8 cellular contexts compared by ENCODE assay signal in genomic region chr20:31968299-31969126, GRCh38. TPM values are rescaled to one million over a fixed set of nuclear protein-coding genes. Genes with fewer than 3 reads are reported as not detected.
DNase-seq lines count a peak whose midpoint lies in the region; ATAC-seq and TF ChIP-seq lines count a peak whose summit lies in the region.

No MANE protein-coding gene starts in this region.

- WGBS in ovary, 3 donors: 1 to 2% (median 2%) methylated on average over 43 to 56 of the region's 56 CpGs
- WGBS in tibial nerve, 2 donors: 1 to 5% methylated on average over 39 to 40 of the region's 56 CpGs

- H3K27ac Mint-ChIP-seq in CD4-positive, alpha-beta memory T cell: peak overlapping the region in 4 of 7 donors; percentile 29 to 81 (median 44)
- no peak overlapping the region for H3K27ac Mint-ChIP-seq in activated naive CD8-positive, alpha-beta T cell

- CTCF ChIA-PET in CD4-positive, alpha-beta memory T cell (lab: Charles Lee; ENCODE audit: partially characterized antibody): no interaction called here

- TF ChIP-seq EP300 in ovary (IDR thresholded peaks at IDR 0.05) (no peak), tibial nerve (IDR thresholded peaks at IDR 0.05) (peak in 1 of 2 donors; percentile 48)

- no peak overlapping the region for H3K4me3 ChIP-seq in CD4-positive, alpha-beta memory T cell (ENCODE audit: low read length in 2 of 2)
- H3K4me3 ChIP-seq in cardiac muscle cell (peak overlapping the region; percentile 52), ovary (no peak overlapping the region), tibial nerve (no peak overlapping the region)

- H3K27me3 ChIP-seq in CD4-positive, alpha-beta memory T cell (ENCODE audit: insufficient read depth, low read length): peaks cover 20% of the 10 kb centered on the region
- peaks cover 56% of the 10 kb centered on the region for H3K27me3 ChIP-seq in cardiac muscle cell
- H3K27me3 ChIP-seq in ovary: no peaks in the 10 kb centered on the region
- peaks cover 3 to 44% of the 10 kb centered on the region in 2 donors for H3K27me3 ChIP-seq in tibial nerve

- intact Hi-C loops in CD4-positive, alpha-beta memory T cell (cut with micrococcal nuclease): no loop called here
- intact Hi-C loops in ovary (cut with DNase I): no loop called here

- H3K36me3 Mint-ChIP-seq in CD4-positive, alpha-beta memory T cell: peaks cover 0 to 3% of the 10 kb centered on the region in 2 donors
- H3K36me3 Mint-ChIP-seq in activated naive CD8-positive, alpha-beta T cell: no peaks in the 10 kb centered on the region

- H3K4me3 Mint-ChIP-seq in CD4-positive, alpha-beta memory T cell: peak overlapping the region; percentile 77 to 87 (median 82)
- peak overlapping the region; percentile 91 for H3K4me3 Mint-ChIP-seq in activated naive CD8-positive, alpha-beta T cell

- peaks cover 0 to 10% (median 1%) of the 10 kb centered on the region in 8 donors for H3K9me3 Mint-ChIP-seq in CD4-positive, alpha-beta memory T cell
- no peaks in the 10 kb centered on the region for H3K9me3 Mint-ChIP-seq in activated naive CD8-positive, alpha-beta T cell (ENCODE audit: low read depth)

- H3K36me3 ChIP-seq in CD4-positive, alpha-beta memory T cell (ENCODE audit: insufficient read depth, low read length): no peaks in the 10 kb centered on the region
- H3K36me3 ChIP-seq in cardiac muscle cell: no peaks in the 10 kb centered on the region
- H3K36me3 ChIP-seq in ovary: no peaks in the 10 kb centered on the region
- no peaks in the 10 kb centered on the region for H3K36me3 ChIP-seq in tibial nerve

- no peak overlapping the region for H3K27ac ChIP-seq in CD4-positive, alpha-beta memory T cell (ENCODE audit: low read depth, low read length)
- no peak overlapping the region for H3K27ac ChIP-seq in cardiac muscle cell
- H3K27ac ChIP-seq in ovary: no peak overlapping the region
- H3K27ac ChIP-seq in tibial nerve: no peak overlapping the region

- peaks cover 2 to 13% (median 7%) of the 10 kb centered on the region in 4 donors for H3K4me1 Mint-ChIP-seq in CD4-positive, alpha-beta memory T cell
- peaks cover 10% of the 10 kb centered on the region for H3K4me1 Mint-ChIP-seq in activated naive CD8-positive, alpha-beta T cell (ENCODE audit: low read depth)

- DNase-seq in CD4-positive, alpha-beta memory T cell: peak; percentile 78 to 83 (median 81)
- DNase-seq in T follicular helper cell (ENCODE audit: low read depth) (peak; percentile 74), cardiac muscle cell (ENCODE audit: low read depth in 1 of 2, low spot score in 1 of 2) (peak; percentile 76 to 94), ovary (peak; percentile 54 to 88 (median 76)), tibial nerve (ENCODE audit: low spot score in 2 of 2) (peak; percentile 27 to 57)

- H3K4me1 ChIP-seq in CD4-positive, alpha-beta memory T cell (ENCODE audit: insufficient read depth, low read length): no peaks in the 10 kb centered on the region
- H3K4me1 ChIP-seq in cardiac muscle cell (ENCODE audit: low read depth): peaks cover 6% of the 10 kb centered on the region
- no peaks in the 10 kb centered on the region for H3K4me1 ChIP-seq in ovary (ENCODE audit: insufficient read depth)
- peaks cover 0 to 14% (median 0%) of the 10 kb centered on the region in 4 donors for H3K4me1 ChIP-seq in tibial nerve

- ATAC-seq in HG02798 (IDR thresholded peaks at IDR 0.05; ENCODE audit: poor library complexity, unreplicated experiment) (peak; percentile 54), HG03039 (IDR thresholded peaks at IDR 0.05; ENCODE audit: unreplicated experiment) (no peak)

- POLR2A ChIA-PET in CD4-positive, alpha-beta memory T cell (lab: Charles Lee; ENCODE audit: partially characterized antibody): interaction anchor here (1.3 kb wide), 1 partner anchor 17 kb away, joined by 4 read pairs; the partner anchor contains the start of gene PDRG1

- H3K27me3 Mint-ChIP-seq in CD4-positive, alpha-beta memory T cell: peaks cover 39 to 51% of the 10 kb centered on the region in 2 donors
- peaks cover 36% of the 10 kb centered on the region for H3K27me3 Mint-ChIP-seq in activated naive CD8-positive, alpha-beta T cell

- TF ChIP-seq POLR2A in ovary (IDR thresholded peaks at IDR 0.05) (no peak), tibial nerve (IDR thresholded peaks at IDR 0.05) (no peak)

- TF ChIP-seq CTCF in cardiac muscle cell (IDR thresholded peaks at IDR 0.05; ENCODE audit: low read depth, low read length) (no peak), ovary (IDR thresholded peaks at IDR 0.05) (no peak), tibial nerve (IDR thresholded peaks at IDR 0.05) (no peak)

- H3K9me3 ChIP-seq in CD4-positive, alpha-beta memory T cell (ENCODE audit: control insufficient read depth in 1 of 2, low read length in 2 of 2): no peaks in the 10 kb centered on the region
- no peaks in the 10 kb centered on the region for H3K9me3 ChIP-seq in cardiac muscle cell (ENCODE audit: low read depth)
- H3K9me3 ChIP-seq in ovary: no peaks in the 10 kb centered on the region
- no peaks in the 10 kb centered on the region for H3K9me3 ChIP-seq in tibial nerve

RNA-seq across cellular contexts. Expression of gene XKR7, which starts 0.6 kb away (rescaled TPM):
- not detected for total RNA-seq in CD4-positive, alpha-beta memory T cell
- not detected for polyA plus RNA-seq in CD4-positive, alpha-beta memory T cell
- total RNA-seq in cardiac muscle cell (0.03 and 0.04 TPM in 2 replicates), ovary (not detected), tibial nerve (not detected)
- polyA plus RNA-seq in cardiac muscle cell (0.02 TPM in 1 of 2 replicates, not detected in the other), ovary (not detected)

RNA-seq across cellular contexts. Expression of gene PDRG1, which starts 16.7 kb away (rescaled TPM):
- total RNA-seq in CD4-positive, alpha-beta memory T cell: 10 to 100 TPM; 12.6 to 13.8 TPM
- 10 to 100 TPM; 12.7 to 16.8 TPM for polyA plus RNA-seq in CD4-positive, alpha-beta memory T cell
- total RNA-seq in cardiac muscle cell: 12.6 and 14.4 TPM in 2 replicates
- polyA plus RNA-seq in cardiac muscle cell: 38.6 and 45.2 TPM in 2 replicates
- total RNA-seq in ovary: 10 to 100 TPM in 1 of 7 donors, 1 to 10 TPM in 6; 6.4 to 12.1 (median 9.4) TPM
- polyA plus RNA-seq in ovary: 10 to 100 TPM; 14.0 to 14.1 TPM
- total RNA-seq in tibial nerve: 10 to 100 TPM in 3 of 4 donors, 1 to 10 TPM in 1; 9.6 to 15.7 (median 11.0) TPM

RNA-seq across cellular contexts. Expression of gene CCM2L, which starts 41.7 kb away (rescaled TPM):
- not detected for total RNA-seq in CD4-positive, alpha-beta memory T cell
- polyA plus RNA-seq in CD4-positive, alpha-beta memory T cell: not detected
- 0.69 and 0.92 TPM in 2 replicates for total RNA-seq in cardiac muscle cell
- polyA plus RNA-seq in cardiac muscle cell: 0.35 and 0.79 TPM in 2 replicates
- total RNA-seq in ovary: 1 to 10 TPM; 1.4 to 9.5 (median 2.6) TPM
- 1 to 10 TPM; 8.9 to 9.9 TPM for polyA plus RNA-seq in ovary
- 10 to 100 TPM in 3 of 4 donors, 1 to 10 TPM in 1; 5.4 to 14.2 (median 13.6) TPM for total RNA-seq in tibial nerve
